Comparison of ENCODE assay signal across 10 cellular contexts in genomic region chr6:16137451-16137801, GRCh38. TPM values are rescaled to one million over a fixed set of nuclear protein-coding genes. Genes with fewer than 3 reads are reported as not detected.
A peak's percentile ranks its signal among the peaks of the same experiment; 100 is the strongest.
DNase-seq lines count a peak whose midpoint lies in the region; ATAC-seq, FAIRE-seq and TF ChIP-seq lines count a peak whose summit lies in the region.
"Had no signal": no experiment of that assay in that cellular context is flagged by ENCODE, and none has a peak within 500 bp of the region (broad histone marks: within the 10 kb centered on the region; RNA-seq: fewer than 3 reads in every experiment).

No MANE protein-coding gene starts in this region.

- peaks cover 65% of the 10 kb centered on the region for H3K4me1 Mint-ChIP-seq in activated naive CD4-positive, alpha-beta T cell treated with anti-CD3 and anti-CD28 coated beads for 36 hours (ENCODE audit: low read depth)
- peaks cover 47% of the 10 kb centered on the region for H3K4me1 Mint-ChIP-seq in activated T-helper 17 cell treated with anti-CD3 and anti-CD28 coated beads, Interleukin-2, amount 50 U/mL, for 72 hours

- no peak overlapping the region for H3K4me3 ChIP-seq in kidney (ENCODE audit: low read length in 2 of 2)
- no peak overlapping the region for H3K4me3 ChIP-seq in thyroid gland (replicated peaks in 1 of 3)

- no peaks in the 10 kb centered on the region for H3K27me3 Mint-ChIP-seq in activated naive CD4-positive, alpha-beta T cell treated with anti-CD3 and anti-CD28 coated beads for 36 hours (ENCODE audit: low read depth)
- H3K27me3 Mint-ChIP-seq in activated T-helper 17 cell treated with anti-CD3 and anti-CD28 coated beads, Interleukin-2, amount 50 U/mL, for 72 hours: no peaks in the 10 kb centered on the region

- H3K9me3 Mint-ChIP-seq in activated naive CD4-positive, alpha-beta T cell treated with anti-CD3 and anti-CD28 coated beads for 36 hours: no peaks in the 10 kb centered on the region
- no peaks in the 10 kb centered on the region for H3K9me3 Mint-ChIP-seq in activated T-helper 17 cell treated with anti-CD3 and anti-CD28 coated beads, Interleukin-2, amount 50 U/mL, for 72 hours

- peak overlapping the region; percentile 55 for H3K4me3 Mint-ChIP-seq in activated naive CD4-positive, alpha-beta T cell treated with anti-CD3 and anti-CD28 coated beads for 36 hours
- peak overlapping the region; percentile 87 for H3K4me3 Mint-ChIP-seq in activated T-helper 17 cell treated with anti-CD3 and anti-CD28 coated beads, Interleukin-2, amount 50 U/mL, for 72 hours

- no peak overlapping the region for H3K27ac ChIP-seq in kidney (ENCODE audit: low read depth in 2 of 2, low read length in 2 of 2)
- peak overlapping the region in 2 of 3 donors; percentile 53 to 69 for H3K27ac ChIP-seq in thyroid gland

- no peaks in the 10 kb centered on the region for H3K27me3 ChIP-seq in thyroid gland

- no peaks in the 10 kb centered on the region for H3K9me3 ChIP-seq in kidney (ENCODE audit: control insufficient read depth in 1 of 2, low read length in 2 of 2)
- no peaks in the 10 kb centered on the region for H3K9me3 ChIP-seq in thyroid gland

- TF ChIP-seq POLR2A in thyroid gland (IDR thresholded peaks at IDR 0.05): no peak

- no peak for TF ChIP-seq CTCF in kidney (IDR thresholded peaks at IDR 0.05; ENCODE audit: borderline replicate concordance, extremely low read depth, insufficient read depth)
- TF ChIP-seq CTCF in thyroid gland (IDR thresholded peaks at IDR 0.05): no peak

- FAIRE-seq in kidney (lab: Jason Lieb, UNC): peak; percentile 15
- FAIRE-seq: H1 had no signal

- no peak for ATAC-seq in activated T-helper 17 cell treated with anti-CD3 and anti-CD28 coated beads, Interleukin-2, amount 50 U/mL, for 72 hours (replicated peaks)
- ATAC-seq in GM21619 (IDR thresholded peaks at IDR 0.05; ENCODE audit: unreplicated experiment): no peak

- intact Hi-C loops in activated naive CD4-positive, alpha-beta T cell treated with anti-CD3 and anti-CD28 coated beads for 36 hours (cut with micrococcal nuclease): loop anchor here (1.0 to 10.0 kb wide), 8 partner anchors 8 to 1403 kb away; partner anchors contain the start of gene MYLIP
- intact Hi-C loops in kidney (cut with DNase I) (no loop called here), thyroid gland (cut with DNase I) (no loop called here)

- CTCF ChIA-PET in activated naive CD4-positive, alpha-beta T cell treated with anti-CD3 and anti-CD28 coated beads for 36 hours (lab: Charles Lee): interaction anchor here (0.7 to 1.9 kb wide), 7 partner anchors 9 to 451 kb away, joined by 3 to 9 read pairs (median 3); partner anchors contain the start of gene MYLIP

- H3K36me3 ChIP-seq in kidney (ENCODE audit: control insufficient read depth in 1 of 2, insufficient read depth in 2 of 2, low read length in 2 of 2): peaks cover 9 to 12% of the 10 kb centered on the region in 2 donors
- peaks cover 4 to 15% of the 10 kb centered on the region in 2 donors for H3K36me3 ChIP-seq in thyroid gland

- H3K36me3 Mint-ChIP-seq in activated naive CD4-positive, alpha-beta T cell treated with anti-CD3 and anti-CD28 coated beads for 36 hours (ENCODE audit: low read depth): peaks cover 27% of the 10 kb centered on the region
- peaks cover 56% of the 10 kb centered on the region for H3K36me3 Mint-ChIP-seq in activated T-helper 17 cell treated with anti-CD3 and anti-CD28 coated beads, Interleukin-2, amount 50 U/mL, for 72 hours (ENCODE audit: low read depth)

- H3K4me1 ChIP-seq in kidney (ENCODE audit: control insufficient read depth in 1 of 2, insufficient read depth in 1 of 2, low read depth in 1 of 2, low read length in 2 of 2) (peaks cover 27 to 60% of the 10 kb centered on the region in 2 donors), thyroid gland (peaks cover 84 to 95% of the 10 kb centered on the region in 2 donors)

- H3K9ac ChIP-seq in kidney (ENCODE audit: low read length in 2 of 2): no peak overlapping the region

- no peak for DNase-seq in activated naive CD4-positive, alpha-beta T cell treated with anti-CD3 and anti-CD28 coated beads for 36 hours
- no peak for DNase-seq in activated naive CD4-positive, alpha-beta T cell (lab: John Stamatoyannopoulos, UW)
- DNase-seq in kidney (no peak), thyroid gland (no peak), DMS79 (lab: John Stamatoyannopoulos, UW) (no peak), GOT3 (lab: John Stamatoyannopoulos, UW) (no peak)
- DNase-seq: NCI-H187 had no signal

- peak overlapping the region; percentile 87 for H3K27ac Mint-ChIP-seq in activated naive CD4-positive, alpha-beta T cell treated with anti-CD3 and anti-CD28 coated beads for 36 hours
- H3K27ac Mint-ChIP-seq in activated T-helper 17 cell treated with anti-CD3 and anti-CD28 coated beads, Interleukin-2, amount 50 U/mL, for 72 hours: peak overlapping the region; percentile 98

RNA-seq across cellular contexts. Expression of gene MYLIP, which starts 8.5 kb away (rescaled TPM):
- 1 to 10 TPM; 7.3 to 8.1 TPM for total RNA-seq in activated naive CD4-positive, alpha-beta T cell treated with anti-CD3 and anti-CD28 coated beads for 36 hours
- 1 to 10 TPM; 5.4 to 6.0 TPM for total RNA-seq in activated T-helper 17 cell treated with anti-CD3 and anti-CD28 coated beads, Interleukin-2, amount 50 U/mL, for 72 hours
- total RNA-seq in kidney: 52.8 TPM
- 27.1 TPM for polyA plus RNA-seq in kidney (ENCODE audit: insufficient read depth, low read depth, low replicate concordance)
- 100 to 1,000 TPM in 1 of 4 donors, 10 to 100 TPM in 3; 61.8 to 108 (median 92.0) TPM for total RNA-seq in thyroid gland

Comparison
In these comparisons a context has a peak if more than half of its experiments do, and no peak if none do; other contexts are left out.
1. H3K27ac ChIP-seq: peak in thyroid gland (2 of 3); none in kidney (0 of 2).